In the genomic region with DNA sequence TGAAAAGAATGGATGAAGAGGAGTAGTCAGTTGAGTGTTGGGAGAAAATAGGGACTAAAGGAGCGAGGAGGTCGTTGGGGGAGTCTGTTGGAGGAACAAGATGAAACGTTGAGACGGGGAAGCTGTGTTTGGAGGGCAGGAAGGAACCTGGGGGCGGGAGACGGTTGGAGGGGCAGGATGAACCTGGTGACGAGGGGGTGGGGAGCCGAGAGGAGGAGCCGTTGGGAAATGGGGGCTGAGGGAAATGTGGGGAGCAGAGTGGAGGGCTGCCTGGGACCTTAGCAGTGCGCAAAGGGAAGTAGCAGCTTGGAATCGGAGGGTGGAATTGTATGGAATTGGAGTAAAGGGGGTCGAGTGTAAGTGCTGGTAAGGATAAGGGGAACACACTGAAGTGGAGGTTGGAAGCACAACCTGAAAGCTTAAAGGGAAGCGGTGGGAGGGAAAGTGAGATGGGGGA, we compare ENCODE assay signal across 8 cellular contexts. TPM values are rescaled to one million over a fixed set of nuclear protein-coding genes. Genes with fewer than 3 reads are reported as not detected.
DNase-seq lines count a peak whose midpoint lies in the region; ATAC-seq and TF ChIP-seq lines count a peak whose summit lies in the region.

No MANE protein-coding gene starts in this region.

- peak overlapping the region; percentile 89 for H3K4me3 ChIP-seq in BLaER1

- ATAC-seq in T-cell (replicated peaks in 1 of 4) (peak in 1 of 4 experiments; percentile 2), GM19351 (IDR thresholded peaks at IDR 0.05; ENCODE audit: unreplicated experiment) (no peak)
- peak; percentile 4 for ATAC-seq in central memory CD8-positive, alpha-beta T cell (replicated peaks; ENCODE audit: extremely low read depth, poor library complexity, severe bottlenecking)

- H3K9me3 ChIP-seq in BLaER1: peaks cover 22% of the 10 kb centered on the region

- peak; percentile 34 for DNase-seq in HEK293T (ENCODE audit: extremely low spot score)
- peak in 11 of 34 experiments; percentile 0 to 17 (median 4) for DNase-seq in T-cell
- no peak for DNase-seq in central memory CD8-positive, alpha-beta T cell (ENCODE audit: low spot score in 2 of 2)
- DNase-seq in kidney tubule cell (ENCODE audit: low spot score): peak; percentile 29
- DNase-seq in stimulated activated CD4-positive, alpha-beta T cell treated with anti-CD3 and anti-CD28 coated beads, Interleukin-4, amount 100 ng/mL, for 1 hour: peak; percentile 16
- DNase-seq in dedifferentiated amniotic fluid mesenchymal stem cell (ENCODE audit: extremely low spot score): no peak

- H3K36me3 ChIP-seq in BLaER1: peaks cover 27% of the 10 kb centered on the region

- H3K27me3 ChIP-seq in BLaER1: no peaks in the 10 kb centered on the region

- H3K4me3 Mint-ChIP-seq in T-cell: peak overlapping the region; percentile 97 to 100 (median 99)
- peak overlapping the region; percentile 95 for H3K4me3 Mint-ChIP-seq in central memory CD8-positive, alpha-beta T cell

- H3K27ac Mint-ChIP-seq in T-cell: peak overlapping the region; percentile 98 to 99
- peak overlapping the region; percentile 93 for H3K27ac Mint-ChIP-seq in central memory CD8-positive, alpha-beta T cell (ENCODE audit: low read depth)

- H4K20me1 ChIP-seq in BLaER1: peaks cover 52% of the 10 kb centered on the region

- peak overlapping the region; percentile 98 for H3K9ac ChIP-seq in BLaER1

- H3K27me3 Mint-ChIP-seq in T-cell: no peaks in the 10 kb centered on the region
- no peaks in the 10 kb centered on the region for H3K27me3 Mint-ChIP-seq in central memory CD8-positive, alpha-beta T cell

- peak overlapping the region; percentile 98 for H3K27ac ChIP-seq in BLaER1

- H3K36me3 Mint-ChIP-seq in T-cell: peaks cover 18% of the 10 kb centered on the region
- H3K36me3 Mint-ChIP-seq in central memory CD8-positive, alpha-beta T cell (ENCODE audit: insufficient read depth): peaks cover 19% of the 10 kb centered on the region

- peaks cover 27% of the 10 kb centered on the region for H3K4me1 ChIP-seq in BLaER1

- H3K4me1 Mint-ChIP-seq in T-cell: peaks cover 53 to 66% (median 54%) of the 10 kb centered on the region in 3 donors
- H3K4me1 Mint-ChIP-seq in central memory CD8-positive, alpha-beta T cell: peaks cover 46% of the 10 kb centered on the region

- POLR2A ChIA-PET in HEK293T (lab: Yijun Ruan, JAX) (interaction anchor here (0.6 to 2.9 kb wide), 33 partner anchors 11 to 766 kb away, joined by 3 to 35 read pairs (median 6); partner anchors contain the start of genes CCDC18, DIPK1A, DR1 and TMED5), T-cell (lab: Charles Lee) (interaction anchor here (0.6 to 1.9 kb wide), 5 partner anchors 17 to 763 kb away, joined by 4 to 8 read pairs (median 5); no protein-coding TSS in a partner anchor)

- peak overlapping the region; percentile 74 for H3K4me2 ChIP-seq in BLaER1

- CTCF ChIA-PET in HEK293T (lab: Yijun Ruan, JAX) (interaction anchor here (1.0 to 1.5 kb wide), 4 partner anchors 12 to 86 kb away, joined by 3 to 5 read pairs (median 4); no protein-coding TSS in a partner anchor), T-cell (lab: Charles Lee) (interaction anchor here (0.5 to 2.1 kb wide), 35 partner anchors 9 to 766 kb away, joined by 3 to 10 read pairs (median 4); partner anchors contain the start of gene DIPK1A (in 1 of the 2))

- no peaks in the 10 kb centered on the region for H3K9me3 Mint-ChIP-seq in T-cell
- no peaks in the 10 kb centered on the region for H3K9me3 Mint-ChIP-seq in central memory CD8-positive, alpha-beta T cell

TF ChIP-seq in HEK293T, 16 proteins besides CTCF, POLR2A, EP300 and RAD21:
- TF ChIP-seq SUZ12 (IDR thresholded peaks at IDR 0.05) (no peak), NFRKB (IDR thresholded peaks at IDR 0.05) (no peak), FOXK2 (IDR thresholded peaks at IDR 0.05) (no peak), HDGF (IDR thresholded peaks at IDR 0.05; ENCODE audit: borderline replicate concordance) (no peak), TARDBP (IDR thresholded peaks at IDR 0.05) (no peak), ELF4 (IDR thresholded peaks at IDR 0.05) (no peak), BHLHE40 (IDR thresholded peaks at IDR 0.05; ENCODE audit: borderline replicate concordance) (no peak), ARNT (IDR thresholded peaks at IDR 0.05) (no peak), ZNF384 (IDR thresholded peaks at IDR 0.05) (no peak), LEF1 (IDR thresholded peaks at IDR 0.05; ENCODE audit: borderline replicate concordance) (no peak), FOXM1 (IDR thresholded peaks at IDR 0.05; ENCODE audit: borderline replicate concordance) (no peak), FOXA1 (IDR thresholded peaks at IDR 0.05) (no peak), SP1 (IDR thresholded peaks at IDR 0.05) (no peak), CTBP1 (IDR thresholded peaks at IDR 0.05; ENCODE audit: borderline replicate concordance) (no peak), L3MBTL2 (conservative IDR thresholded peaks at IDR 0.05) (no peak)
- TF ChIP-seq, protein P1, sequence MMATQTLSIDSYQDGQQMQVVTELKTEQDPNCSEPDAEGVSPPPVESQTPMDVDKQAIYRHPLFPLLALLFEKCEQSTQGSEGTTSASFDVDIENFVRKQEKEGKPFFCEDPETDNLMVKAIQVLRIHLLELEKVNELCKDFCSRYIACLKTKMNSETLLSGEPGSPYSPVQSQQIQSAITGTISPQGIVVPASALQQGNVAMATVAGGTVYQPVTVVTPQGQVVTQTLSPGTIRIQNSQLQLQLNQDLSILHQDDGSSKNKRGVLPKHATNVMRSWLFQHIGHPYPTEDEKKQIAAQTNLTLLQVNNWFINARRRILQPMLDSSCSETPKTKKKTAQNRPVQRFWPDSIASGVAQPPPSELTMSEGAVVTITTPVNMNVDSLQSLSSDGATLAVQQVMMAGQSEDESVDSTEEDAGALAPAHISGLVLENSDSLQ (IDR thresholded peaks at IDR 0.05): no peak
TF ChIP-seq in HEK293T: peak in this region for 0.

RNA-seq across cellular contexts. Expression of gene MTF2, which starts 0.6 kb away (rescaled TPM):
- 10 to 100 TPM; 40.1 to 49.2 (median 47.4) TPM for total RNA-seq in T-cell

Comparison
In these comparisons a context has a peak if more than half of its experiments do, and no peak if none do; other contexts are left out.
1. DNase-seq: peak in HEK293T (single experiment), kidney tubule cell (single experiment) and stimulated activated CD4-positive, alpha-beta T cell treated with anti-CD3 and anti-CD28 coated beads, Interleukin-4, amount 100 ng/mL, for 1 hour (single experiment); none in central memory CD8-positive, alpha-beta T cell (0 of 2) and dedifferentiated amniotic fluid mesenchymal stem cell (single experiment).